ENCODE assay signal across 9 cellular contexts in genomic region chr1:4653796-4654715, GRCh38. TPM values are rescaled to one million over a fixed set of nuclear protein-coding genes. Genes with fewer than 3 reads are reported as not detected.
DNase-seq lines count a peak whose midpoint lies in the region; ATAC-seq and TF ChIP-seq lines count a peak whose summit lies in the region.
"Had no signal": no experiment of that assay in that cellular context is flagged by ENCODE, and none has a peak within 500 bp of the region (broad histone marks: within the 10 kb centered on the region; RNA-seq: fewer than 3 reads in every experiment).

Gene AJAP1 (plus strand): TSS chr1:4654609. CDS start chr1:4655426, 817 bp downstream.

- CTCF ChIA-PET in AG04449 (lab: Yijun Ruan, JAX) = no interaction called here

- ATAC-seq in GM18502 (IDR thresholded peaks at IDR 0.05; ENCODE audit: poor library complexity, unreplicated experiment) = no peak
- no peak for ATAC-seq in HG02885 (IDR thresholded peaks at IDR 0.05; ENCODE audit: poor library complexity, unreplicated experiment)

- H3K4me1 Mint-ChIP-seq in endodermal cell = peaks cover 34% of the 10 kb centered on the region

- H3K27ac Mint-ChIP-seq in endodermal cell = no peak within 1 kb of the TSS

- H3K27me3 ChIP-seq in H7 (ENCODE audit: control insufficient read depth, insufficient read depth, low read length) (peaks cover 54% of the 10 kb centered on the region), endodermal cell (ENCODE audit: control insufficient read depth, insufficient read depth, low read length, poor library complexity, severe bottlenecking) (peaks cover 15% of the 10 kb centered on the region)

- no peaks in the 10 kb centered on the region for H3K36me3 Mint-ChIP-seq in endodermal cell (ENCODE audit: low read depth)

- H3K27me3 Mint-ChIP-seq in endodermal cell (ENCODE audit: insufficient read depth) = peaks cover 40% of the 10 kb centered on the region

- H3K4me3 Mint-ChIP-seq in endodermal cell = peak within 1 kb of the TSS; percentile 60

- no peaks in the 10 kb centered on the region for H3K36me3 ChIP-seq in H7 (replicated peaks; ENCODE audit: control insufficient read depth, insufficient read depth, low read length)
- no peaks in the 10 kb centered on the region for H3K36me3 ChIP-seq in endodermal cell (ENCODE audit: control insufficient read depth, insufficient read depth, low read length)

- H3K9me3 Mint-ChIP-seq in endodermal cell = no peaks in the 10 kb centered on the region

- peak within 1 kb of the TSS; percentile 20 for H3K4me3 ChIP-seq in AG04449 (ENCODE audit: low read depth, low read length)
- H3K4me3 ChIP-seq in H7 (ENCODE audit: insufficient read depth, low read depth, low read length) = peak within 1 kb of the TSS; percentile 63
- H3K4me3 ChIP-seq in endodermal cell (ENCODE audit: low read length) = peak within 1 kb of the TSS; percentile 76

- TF ChIP-seq CTCF in AG04449 (IDR thresholded peaks at IDR 0.05; ENCODE audit: insufficient read depth, low read length, missing control alignments) (no peak), endodermal cell (conservative IDR thresholded peaks at IDR 0.05) (no peak)

- DNase-seq in AG04449 (ENCODE audit: low read depth, low spot score) (no peak), H7 (peak; percentile 94), endodermal cell (peak; percentile 88), occipital lobe (lab: John Stamatoyannopoulos, UW) (peak; percentile 68), cerebellar nuclear complex (lab: John Stamatoyannopoulos, UW) (no peak)
- no peak for DNase-seq in stimulated activated CD4-positive, alpha-beta T cell treated with anti-CD3 and anti-CD28 coated beads, Interleukin-4, amount 100 ng/mL, for 1 hour
- DNase-seq: NCI-H2107 had no signal

- WGBS in endodermal cell (ENCODE audit: insufficient coverage in 1 of 2, insufficient read length in 1 of 2), 2 experiments = 0 to 2% methylated on average over 12 to 108 of the region's 108 CpGs

- H3K9me3 ChIP-seq in endodermal cell (ENCODE audit: control insufficient read depth, low read length) = no peaks in the 10 kb centered on the region

- H3K9ac ChIP-seq in endodermal cell (ENCODE audit: extremely low read depth, low read length, poor library complexity, severe bottlenecking) = peak within 1 kb of the TSS; percentile 38

- POLR2A ChIA-PET in AG04449 (lab: Yijun Ruan, JAX) = no interaction called here

- no peak within 1 kb of the TSS for H3K27ac ChIP-seq in endodermal cell (ENCODE audit: low read depth, low read length)

- peaks cover 20% of the 10 kb centered on the region for H3K4me1 ChIP-seq in endodermal cell (ENCODE audit: control insufficient read depth, insufficient read depth, low read length)

RNA-seq across cellular contexts. Expression of gene AJAP1, which starts in this region (rescaled TPM):
- 13.2 and 15.1 TPM in 2 replicates for total RNA-seq in H7 (2014; rRNA removed; shearing (Covaris generic))
- total RNA-seq in endodermal cell = 10 to 100 TPM; 19.4 to 22.1 TPM
- 5.5 TPM for polyA plus RNA-seq in endodermal cell (2013, experiment 1 of 2)
- 6.1 TPM for polyA plus RNA-seq in endodermal cell (2013, experiment 2 of 2)
- total RNA-seq in occipital lobe = 7.3 TPM

Comparison
In these comparisons a context has a peak if more than half of its experiments do, and no peak if none do; other contexts are left out.
1. DNase-seq: peak in H7 (single experiment), endodermal cell (single experiment) and occipital lobe (single experiment); none in AG04449 (single experiment), cerebellar nuclear complex (0 of 2) and stimulated activated CD4-positive, alpha-beta T cell treated with anti-CD3 and anti-CD28 coated beads, Interleukin-4, amount 100 ng/mL, for 1 hour (single experiment).
2. H3K4me3 ChIP-seq: peak in every context shown above with its lines; median percentile 76 in endodermal cell; 63 in H7; 20 in AG04449.